8 cellular contexts compared by ENCODE assay signal in genomic region chr6:57089265-57089664, GRCh38. TPM values are rescaled to one million over a fixed set of nuclear protein-coding genes. Genes with fewer than 3 reads are reported as not detected.
DNase-seq lines count a peak whose midpoint lies in the region; ATAC-seq and TF ChIP-seq lines count a peak whose summit lies in the region.

No MANE protein-coding gene starts in this region.

- peaks cover 28% of the 10 kb centered on the region; the same call in 1 of the 2 replicates for H3K36me3 ChIP-seq in OCI-LY7 (ENCODE audit: insufficient read depth, low read length)
- H3K36me3 ChIP-seq in prostate gland = no peaks in the 10 kb centered on the region

- H3K27me3 ChIP-seq in prostate gland (replicated peaks; ENCODE audit: insufficient read depth) = no peaks in the 10 kb centered on the region

- intact Hi-C loops in OCI-LY7 (cut with micrococcal nuclease; ENCODE audit: unreplicated experiment) (loop anchor here (5.0 kb wide), 2 partner anchors 37 to 132 kb away; partner anchors contain the start of gene BEND6), prostate gland (cut with DNase I) (no loop called here)

- no peak for TF ChIP-seq POLR2A in prostate gland (IDR thresholded peaks at IDR 0.05)

- H3K4me1 ChIP-seq in OCI-LY7 (ENCODE audit: insufficient read depth, low read length, poor library complexity, severe bottlenecking) = peaks cover 33% of the 10 kb centered on the region
- no peaks in the 10 kb centered on the region for H3K4me1 ChIP-seq in prostate gland (replicated peaks)

- no TSS peak for BruUV-seq in OCI-LY7 (replicated peaks; lab: Mats Ljungman, UMichigan)

- ATAC-seq in left lobe of liver = no peak

- no peaks in the 10 kb centered on the region for H3K9me2 ChIP-seq in OCI-LY7 (ENCODE audit: insufficient read depth, low read length)

- peak overlapping the region; percentile 84 for H3K4me2 ChIP-seq in OCI-LY7 (ENCODE audit: low read length)

- H3K4me3 ChIP-seq in OCI-LY7 (ENCODE audit: low read depth, low read length, poor library complexity, severe bottlenecking) (peak overlapping the region; percentile 71), prostate gland (peak overlapping the region; percentile 47 to 50)

- H3K27ac ChIP-seq in OCI-LY7 (ENCODE audit: low read depth, low read length, poor library complexity, severe bottlenecking) = peak overlapping the region; percentile 62
- H3K27ac ChIP-seq in epithelial cell of prostate = peak overlapping the region; percentile 75
- H3K27ac ChIP-seq in prostate gland = peak overlapping the region; percentile 81

- H4K20me1 ChIP-seq in OCI-LY7 (ENCODE audit: insufficient read depth, low read length) = peaks cover 27% of the 10 kb centered on the region

- 47% methylated on average over 3 of the region's 3 CpGs for WGBS in prostate gland

- H3K9me3 ChIP-seq in OCI-LY7 (ENCODE audit: low read length) = no peaks in the 10 kb centered on the region
- H3K9me3 ChIP-seq in prostate gland = no peaks in the 10 kb centered on the region

- DNase-seq in GM10248 (ENCODE audit: extremely low spot score) (peak; percentile 13), OCI-LY7 (ENCODE audit: low spot score) (no peak), epithelial cell of prostate (ENCODE audit: low read depth, low spot score) (no peak), prostate gland (ENCODE audit: low spot score) (no peak), HEK293T (ENCODE audit: extremely low spot score) (no peak), NCI-H526 (lab: John Stamatoyannopoulos, UW) (no peak), left lobe of liver (ENCODE audit: low spot score) (no peak)
- DNase-seq in stimulated activated naive CD4-positive, alpha-beta T cell treated with Interleukin-2 at 50 U/mL for 16 hours (lab: John Stamatoyannopoulos, UW) = no peak

- POLR2A ChIA-PET in GM10248 (lab: Yijun Ruan, JAX) = interaction anchor here (0.7 kb wide), 1 partner anchor 14 kb away, joined by 4 read pairs; no protein-coding TSS in a partner anchor
- POLR2A ChIA-PET in OCI-LY7 (lab: Charles Lee) = interaction anchor here (0.6 to 1.6 kb wide), 4 partner anchors 10 to 243 kb away, joined by 3 to 4 read pairs (median 3); no protein-coding TSS in a partner anchor
- POLR2A ChIA-PET in HEK293T (lab: Yijun Ruan, JAX) = interaction anchor here (1.0 kb wide), 3 partner anchors 82 to 133 kb away, joined by 3 to 6 read pairs (median 4); partner anchors contain the start of gene RAB23

- CTCF ChIA-PET in GM10248 (lab: Yijun Ruan, JAX) (interaction anchor here (1.2 to 1.4 kb wide), 2 partner anchors 10 to 185 kb away, joined by 3 read pairs; no protein-coding TSS in a partner anchor), OCI-LY7 (lab: Charles Lee; ENCODE audit: unreplicated experiment) (no interaction called here), HEK293T (lab: Yijun Ruan, JAX) (no interaction called here)

- H3K79me2 ChIP-seq in OCI-LY7 (ENCODE audit: insufficient read depth, low read depth, low read length) = peaks cover 30% of the 10 kb centered on the region

- TF ChIP-seq CTCF in GM10248 (IDR thresholded peaks at IDR 0.05; ENCODE audit: control extremely low read depth, extremely low read depth, low read depth, missing control alignments) = no peak
- TF ChIP-seq CTCF in OCI-LY7 (conservative IDR thresholded peaks at IDR 0.05; ENCODE audit: low read length) = no peak
- TF ChIP-seq CTCF in prostate gland (IDR thresholded peaks at IDR 0.05) = no peak

- H2AFZ ChIP-seq in OCI-LY7 (ENCODE audit: low read length) = peak overlapping the region; percentile 96

TF ChIP-seq in HEK293T, 16 proteins besides CTCF, POLR2A, EP300 and RAD21:
- TF ChIP-seq FOXK2 (IDR thresholded peaks at IDR 0.05) (no peak), TARDBP (IDR thresholded peaks at IDR 0.05) (no peak), CTBP1 (IDR thresholded peaks at IDR 0.05; ENCODE audit: borderline replicate concordance) (no peak), SUZ12 (IDR thresholded peaks at IDR 0.05) (no peak), ELF4 (IDR thresholded peaks at IDR 0.05) (no peak), L3MBTL2 (conservative IDR thresholded peaks at IDR 0.05) (no peak)

RNA-seq across cellular contexts. Expression of gene ZNF451, which starts 0.7 kb away (rescaled TPM):
- 35.1 and 50.0 TPM in 2 replicates for total RNA-seq in OCI-LY7 (2014; rRNA removed; shearing (Covaris generic))
- 66.7 and 76.3 TPM in 2 replicates for total RNA-seq in OCI-LY7 (2022)
- total RNA-seq in prostate gland = 10 to 100 TPM; 32.3 to 68.6 TPM
- total RNA-seq in left lobe of liver = 19.3 TPM

RNA-seq across cellular contexts. Expression of gene KIAA1586, which starts 42.8 kb away (rescaled TPM):
- total RNA-seq in OCI-LY7 (2014; rRNA removed; shearing (Covaris generic)) = 14.4 and 16.2 TPM in 2 replicates
- total RNA-seq in OCI-LY7 (2022) (25.7 and 28.0 TPM in 2 replicates), prostate gland (1 to 10 TPM; 7.8 to 9.2 TPM), left lobe of liver (4.9 TPM)
